In genomic region chr2:101515512-101515911, GRCh38 we compare ENCODE assay signal across 19 cellular contexts. TPM values are rescaled to one million over a fixed set of nuclear protein-coding genes. Genes with fewer than 3 reads are reported as not detected.
DNase-seq lines count a peak whose midpoint lies in the region; ATAC-seq, FAIRE-seq and TF ChIP-seq lines count a peak whose summit lies in the region.
"Had no signal": no experiment of that assay in that cellular context is flagged by ENCODE, and none has a peak within 500 bp of the region (broad histone marks: within the 10 kb centered on the region; RNA-seq: fewer than 3 reads in every experiment).

No MANE protein-coding gene starts in this region.

- H4K12ac ChIP-seq in trophoblast cell (ENCODE audit: low read depth, low read length), result no peak overlapping the region

- no peaks in the 10 kb centered on the region for H3K36me3 ChIP-seq in PC-9 (ENCODE audit: low read depth)
- no peaks in the 10 kb centered on the region for H3K36me3 ChIP-seq in endothelial cell of umbilical vein (ENCODE audit: control insufficient read depth in 2 of 2, extremely low read depth in 1 of 2, insufficient read depth in 2 of 2, low read length in 2 of 2)
- H3K36me3 ChIP-seq in trophoblast cell (ENCODE audit: control insufficient read depth in 1 of 2, insufficient read depth in 2 of 2, low read length in 2 of 2), result no peaks in the 10 kb centered on the region
- H3K36me3 ChIP-seq: gastrocnemius medialis, HAP-1 had no signal

- no peak overlapping the region for H3K18ac ChIP-seq in trophoblast cell (ENCODE audit: low read length)

- no peak overlapping the region for H2BK12ac ChIP-seq in trophoblast cell (ENCODE audit: low read length)

- H3K27me3 Mint-ChIP-seq in nephron (ENCODE audit: low read depth), result no peaks in the 10 kb centered on the region
- no peaks in the 10 kb centered on the region for H3K27me3 Mint-ChIP-seq in activated T-helper 17 cell treated with anti-CD3 and anti-CD28 coated beads, Interleukin-2, amount 50 U/mL, for 72 hours

- H3K79me2 ChIP-seq in PC-9 (ENCODE audit: low read depth), result peaks cover 4% of the 10 kb centered on the region; the same call in 1 of the 2 replicates
- no peaks in the 10 kb centered on the region for H3K79me2 ChIP-seq in endothelial cell of umbilical vein (ENCODE audit: control insufficient read depth, insufficient read depth, low read length)
- no peaks in the 10 kb centered on the region for H3K79me2 ChIP-seq in trophoblast cell (ENCODE audit: control insufficient read depth, insufficient read depth, low read length, poor library complexity)

- no peak overlapping the region for H3K4ac ChIP-seq in trophoblast cell (ENCODE audit: low read depth, low read length)

- BruUV-seq in PC-9 (replicated peaks; lab: Mats Ljungman, UMichigan), result no TSS peak
- no TSS peak for BruUV-seq in endothelial cell of umbilical vein (replicated peaks; lab: Mats Ljungman, UMichigan)

- intact Hi-C loops in PC-9 (cut with micrococcal nuclease; ENCODE audit: unreplicated experiment), result loop anchor here (5.0 kb wide), 1 partner anchor 472 kb away; no protein-coding TSS in a partner anchor
- intact Hi-C loops in endothelial cell of umbilical vein (cut with micrococcal nuclease), result loop anchor here (2.0 to 5.0 kb wide), 2 partner anchors 15 to 257 kb away; no protein-coding TSS in a partner anchor

- H4K91ac ChIP-seq in trophoblast cell (ENCODE audit: low read depth, low read length), result no peak overlapping the region

- H3F3A ChIP-seq in PC-9 (ENCODE audit: insufficient read depth, low read depth), result peaks cover 45% of the 10 kb centered on the region

- TF ChIP-seq CTCF in PC-9 (conservative IDR thresholded peaks at IDR 0.05) (no peak), endothelial cell of umbilical vein (IDR thresholded peaks at IDR 0.05; ENCODE audit: extremely low read depth in 1 of 2, insufficient read depth in 1 of 2, low read depth in 1 of 2, low read length in 2 of 2) (no peak), nephron (IDR thresholded peaks at IDR 0.05; ENCODE audit: unreplicated experiment in 3 of 3) (no peak)

- TF ChIP-seq POLR2A in endothelial cell of umbilical vein (IDR thresholded peaks at IDR 0.05; ENCODE audit: low read depth, low read length), result no peak

- no peak overlapping the region for H2BK120ac ChIP-seq in trophoblast cell (ENCODE audit: insufficient read depth, low read length, poor library complexity)

- H3K9me3 Mint-ChIP-seq in nephron, result peaks cover 11% of the 10 kb centered on the region
- H3K9me3 Mint-ChIP-seq in activated T-helper 17 cell treated with anti-CD3 and anti-CD28 coated beads, Interleukin-2, amount 50 U/mL, for 72 hours, result peaks cover 4% of the 10 kb centered on the region

- peak overlapping the region in 1 of 3 experiments; percentile 41 for H3K4me3 Mint-ChIP-seq in nephron
- no peak overlapping the region for H3K4me3 Mint-ChIP-seq in activated T-helper 17 cell treated with anti-CD3 and anti-CD28 coated beads, Interleukin-2, amount 50 U/mL, for 72 hours
- H3K4me3 Mint-ChIP-seq: natural killer cell treated with Interleukin-12 subunit alpha and Interleukin-12 subunit beta and Interleukin-15 and Interleukin-18, amount 100 ng/mL, for 72 hours had no signal

- H3K9ac ChIP-seq in endothelial cell of umbilical vein (replicated peaks; ENCODE audit: extremely low read depth, insufficient read depth, low read length) (no peak overlapping the region), trophoblast cell (ENCODE audit: low read length) (no peak overlapping the region)

- no peak overlapping the region for H3K4me3 ChIP-seq in PC-9
- H3K4me3 ChIP-seq in endothelial cell of umbilical vein (replicated peaks in 1 of 3; ENCODE audit: insufficient read depth in 1 of 3, low read depth in 1 of 3, low read length in 3 of 3), result no peak overlapping the region
- H3K4me3 ChIP-seq in trophoblast cell (ENCODE audit: low read depth, low read length), result no peak overlapping the region
- H3K4me3 ChIP-seq: gastrocnemius medialis, HAP-1 had no signal

- H3K4me2 ChIP-seq in PC-9 (no peak overlapping the region), endothelial cell of umbilical vein (ENCODE audit: insufficient read depth, low read length) (peak overlapping the region; percentile 14), trophoblast cell (ENCODE audit: low read length) (no peak overlapping the region)

- ATAC-seq in activated T-helper 17 cell treated with anti-CD3 and anti-CD28 coated beads, Interleukin-2, amount 50 U/mL, for 72 hours (replicated peaks), result no peak
- no peak for ATAC-seq in GM19467 (IDR thresholded peaks at IDR 0.05; ENCODE audit: unreplicated experiment)
- ATAC-seq: gastrocnemius medialis; natural killer cell treated with Interleukin-12 subunit alpha and Interleukin-12 subunit beta and Interleukin-15 and Interleukin-18, amount 100 ng/mL, for 72 hours had no signal

- no CpG with 5 or more reads among the region's 6 CpGs for WGBS in trophoblast cell (ENCODE audit: extremely low coverage, insufficient coverage, insufficient read length)

- peaks cover 3% of the 10 kb centered on the region for H3K79me1 ChIP-seq in trophoblast cell (ENCODE audit: low read length)

- H3K9me3 ChIP-seq in PC-9 (ENCODE audit: insufficient read depth, low read depth) (peaks cover 19% of the 10 kb centered on the region; the same call in 1 of the 2 replicates), endothelial cell of umbilical vein (replicated peaks; ENCODE audit: control insufficient read depth, insufficient read depth, low read length) (no peaks in the 10 kb centered on the region), trophoblast cell (ENCODE audit: insufficient read depth, low read depth, low read length) (peaks cover 6% of the 10 kb centered on the region)
- H3K9me3 ChIP-seq: gastrocnemius medialis, HAP-1 had no signal

- peak overlapping the region; percentile 98; the same call in 1 of the 2 replicates for H3K27ac ChIP-seq in PC-9
- H3K27ac ChIP-seq in endothelial cell of umbilical vein (ENCODE audit: insufficient read depth, low read depth, low read length), result peak overlapping the region; percentile 30
- H3K27ac ChIP-seq in trophoblast cell (ENCODE audit: low read depth, low read length), result no peak overlapping the region
- H3K27ac ChIP-seq: gastrocnemius medialis had no signal

- H3K23ac ChIP-seq in trophoblast cell (ENCODE audit: low read length), result no peak overlapping the region

- H4K20me1 ChIP-seq in PC-9 (ENCODE audit: insufficient read depth) (no peaks in the 10 kb centered on the region), endothelial cell of umbilical vein (replicated peaks; ENCODE audit: control insufficient read depth, extremely low read depth, insufficient read depth, low read length) (no peaks in the 10 kb centered on the region)

- CTCF ChIA-PET in PC-9 (lab: Charles Lee), result interaction anchor here (0.5 kb wide), 1 partner anchor 96 kb away, joined by 3 read pairs; no protein-coding TSS in a partner anchor
- CTCF ChIA-PET in endothelial cell of umbilical vein (lab: Charles Lee), result interaction anchor here (0.9 to 1.1 kb wide), 2 partner anchors 17 to 210 kb away, joined by 3 read pairs; no protein-coding TSS in a partner anchor

- POLR2A ChIA-PET in PC-9 (lab: Charles Lee; ENCODE audit: unreplicated experiment) (no interaction called here), endothelial cell of umbilical vein (lab: Charles Lee) (no interaction called here)

- H4K8ac ChIP-seq in trophoblast cell (ENCODE audit: low read depth, low read length), result no peak overlapping the region

- H3K9me2 ChIP-seq in PC-9 (ENCODE audit: insufficient read depth), result no peaks in the 10 kb centered on the region

- no peak overlapping the region for H3K14ac ChIP-seq in trophoblast cell (ENCODE audit: low read length)

- no peak overlapping the region for H2AFZ ChIP-seq in PC-9
- peak overlapping the region; percentile 54 for H2AFZ ChIP-seq in endothelial cell of umbilical vein (ENCODE audit: low read depth, low read length)
- H2AFZ ChIP-seq in trophoblast cell (ENCODE audit: insufficient read depth, low read length, poor library complexity), result no peak overlapping the region

- H2BK5ac ChIP-seq in trophoblast cell (ENCODE audit: low read depth, low read length, poor library complexity), result no peak overlapping the region

- H2AK5ac ChIP-seq in trophoblast cell (ENCODE audit: low read length), result no peak overlapping the region

- H3K4me1 ChIP-seq in PC-9 (replicated peaks; ENCODE audit: insufficient read depth) (peaks cover 45% of the 10 kb centered on the region), endothelial cell of umbilical vein (ENCODE audit: control insufficient read depth, extremely low read depth, insufficient read depth, low read length) (peaks cover 50% of the 10 kb centered on the region), trophoblast cell (ENCODE audit: control insufficient read depth in 1 of 2, insufficient read depth in 2 of 2, low read length in 2 of 2) (peaks cover 0 to 4% of the 10 kb centered on the region in 2 experiments)
- H3K4me1 ChIP-seq: HAP-1 had no signal

- H3K27ac Mint-ChIP-seq in nephron, result peak overlapping the region; percentile 84 to 96 (median 88)
- no peak overlapping the region for H3K27ac Mint-ChIP-seq in activated T-helper 17 cell treated with anti-CD3 and anti-CD28 coated beads, Interleukin-2, amount 50 U/mL, for 72 hours
- H3K27ac Mint-ChIP-seq: natural killer cell treated with Interleukin-12 subunit alpha and Interleukin-12 subunit beta and Interleukin-15 and Interleukin-18, amount 100 ng/mL, for 72 hours had no signal

- dilution Hi-C loops in endothelial cell of umbilical vein (cut with MboI; ENCODE audit: extremely low pct_ligation_motif_present, low sequenced_read_pairs), result no loop called here

- no peaks in the 10 kb centered on the region for H3K9me1 ChIP-seq in endothelial cell of umbilical vein (replicated peaks; ENCODE audit: control insufficient read depth, extremely low read depth, insufficient read depth, low read length)

- H3K36me3 Mint-ChIP-seq in nephron (ENCODE audit: low read depth), result no peaks in the 10 kb centered on the region
- no peaks in the 10 kb centered on the region for H3K36me3 Mint-ChIP-seq in activated T-helper 17 cell treated with anti-CD3 and anti-CD28 coated beads, Interleukin-2, amount 50 U/mL, for 72 hours (ENCODE audit: low read depth)

- FAIRE-seq in endothelial cell of umbilical vein (lab: Jason Lieb, UNC), result peak; percentile 77
- FAIRE-seq: colon, keratinocyte, RCC 7860, urothelium cell line had no signal

- H3K27me3 ChIP-seq in PC-9 (ENCODE audit: insufficient read depth, low read depth) (no peaks in the 10 kb centered on the region), endothelial cell of umbilical vein (ENCODE audit: control insufficient read depth in 2 of 2, insufficient read depth in 2 of 2, low read length in 2 of 2) (no peaks in the 10 kb centered on the region), trophoblast cell (ENCODE audit: insufficient read depth, low read length) (no peaks in the 10 kb centered on the region)
- H3K27me3 ChIP-seq: gastrocnemius medialis had no signal

- peaks cover 56% of the 10 kb centered on the region for H3K4me1 Mint-ChIP-seq in nephron
- H3K4me1 Mint-ChIP-seq in activated T-helper 17 cell treated with anti-CD3 and anti-CD28 coated beads, Interleukin-2, amount 50 U/mL, for 72 hours, result peaks cover 14% of the 10 kb centered on the region

- peak; percentile 12 for DNase-seq in AG08395 (ENCODE audit: low spot score)
- no peak for DNase-seq in PC-9
- peak; percentile 65 for DNase-seq in endothelial cell of umbilical vein (ENCODE audit: low read depth, low spot score)
- DNase-seq in trophoblast cell, result no peak
- DNase-seq in T-helper 1 cell, result no peak
- DNase-seq: activated naive CD4-positive, alpha-beta T cell treated with Interleukin-2 at 50 U/mL for 16 hours; gastrocnemius medialis; NCI-H1105; NCI-H510A treated with DMSO at 0.1 percent for 48 hours; stimulated activated CD4-positive, alpha-beta T cell treated with anti-CD3 and anti-CD28 coated beads, Interleukin-12 subunit alpha, Interleukin-12 subunit beta, amount 100 ng/mL, for 4 hours had no signal

RNA-seq across cellular contexts. Expression of gene RFX8, which starts 40.6 kb away (rescaled TPM):
- not detected in 2 replicates for total RNA-seq in PC-9 (2021)
- 0.46 and 1.00 TPM in 2 replicates for total RNA-seq in endothelial cell of umbilical vein
- polyA plus RNA-seq in endothelial cell of umbilical vein, result 0.16 and 0.21 TPM in 2 replicates
- polyA plus RNA-seq in endothelial cell of umbilical vein (2011; cell fraction: cytosol; rRNA removed), result 0.05 TPM in 1 of 2 replicates, not detected in the other
- polyA plus RNA-seq in endothelial cell of umbilical vein (2011; cell fraction: nucleus; rRNA removed), result 0.88 and 1.2 TPM in 2 replicates
- 0.09 TPM in 1 of 2 replicates, not detected in the other for polyA plus RNA-seq in endothelial cell of umbilical vein (2012)
- polyA minus RNA-seq in endothelial cell of umbilical vein, result 0.32 TPM in 1 of 2 replicates, not detected in the other
- not detected for polyA minus RNA-seq in endothelial cell of umbilical vein (2011; cell fraction: cytosol; rRNA and poly(A)+ RNA removed)
- polyA minus RNA-seq in endothelial cell of umbilical vein (2011; cell fraction: nucleus; rRNA and poly(A)+ RNA removed), result 0.29 TPM in 1 of 2 replicates, not detected in the other
- 0.01 and 0.03 TPM in 2 replicates for polyA plus RNA-seq in trophoblast cell (2013)
- under 1 TPM; 0.45 to 0.48 TPM for total RNA-seq in activated T-helper 17 cell treated with anti-CD3 and anti-CD28 coated beads, Interleukin-2, amount 50 U/mL, for 72 hours

Comparison
In these comparisons a context has a peak if more than half of its experiments do, and no peak if none do; other contexts are left out.
1. DNase-seq: peak in AG08395 (single experiment) and endothelial cell of umbilical vein (single experiment); none in PC-9 (0 of 2), trophoblast cell (0 of 2) and T-helper 1 cell (0 of 5).